Comparison of ENCODE assay signal across 1 cellular context in the genomic region with DNA sequence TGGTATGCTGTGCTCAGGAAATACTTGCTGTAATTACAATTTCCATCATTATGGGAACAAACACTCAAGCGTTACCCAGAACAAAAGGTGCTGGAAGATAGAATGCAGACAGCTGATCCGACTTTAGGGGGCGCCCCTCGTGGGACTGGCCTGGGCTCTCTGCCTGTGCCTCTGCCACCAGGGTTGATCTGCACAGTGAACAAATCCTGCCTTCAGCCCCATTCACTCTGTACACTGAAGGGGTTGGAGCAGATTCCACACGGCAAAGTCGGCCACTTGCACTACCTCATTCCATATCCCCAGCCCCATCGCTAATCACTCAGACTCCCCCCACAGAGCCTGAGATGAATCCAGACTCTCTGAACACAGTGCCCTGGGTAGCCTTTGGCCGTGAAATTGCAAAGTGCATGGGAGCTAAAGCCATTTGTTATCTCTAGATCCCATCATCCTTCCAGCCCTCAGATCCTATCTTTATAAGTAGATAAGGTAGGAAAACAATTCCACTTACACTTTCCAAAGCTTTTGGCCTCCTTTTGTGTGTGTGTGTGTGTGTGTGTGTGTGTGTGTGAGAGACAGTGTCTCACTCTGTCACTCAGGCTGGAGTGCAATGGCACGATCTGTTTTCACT.
TF ChIP-seq lines count a peak whose summit lies in the region.

No MANE protein-coding gene starts in this region.

TF ChIP-seq in H1, 55 proteins besides CTCF, POLR2A, EP300 and RAD21 (continued from another document):
- TF ChIP-seq, protein P1, sequence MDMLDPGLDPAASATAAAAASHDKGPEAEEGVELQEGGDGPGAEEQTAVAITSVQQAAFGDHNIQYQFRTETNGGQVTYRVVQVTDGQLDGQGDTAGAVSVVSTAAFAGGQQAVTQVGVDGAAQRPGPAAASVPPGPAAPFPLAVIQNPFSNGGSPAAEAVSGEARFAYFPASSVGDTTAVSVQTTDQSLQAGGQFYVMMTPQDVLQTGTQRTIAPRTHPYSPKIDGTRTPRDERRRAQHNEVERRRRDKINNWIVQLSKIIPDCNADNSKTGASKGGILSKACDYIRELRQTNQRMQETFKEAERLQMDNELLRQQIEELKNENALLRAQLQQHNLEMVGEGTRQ (IDR thresholded peaks at IDR 0.05; ENCODE audit: low read length) = no peak
- TF ChIP-seq YY1 (IDR thresholded peaks at IDR 0.05; ENCODE audit: low read depth, low read length) = no peak
TF ChIP-seq in H1: peak in this region for 0.
